ENCODE assay signal across 19 cellular contexts in genomic region chr4:105698607-105699006, GRCh38. TPM values are rescaled to one million over a fixed set of nuclear protein-coding genes. Genes with fewer than 3 reads are reported as not detected.
A peak's percentile ranks its signal among the peaks of the same experiment; 100 is the strongest.
DNase-seq lines count a peak whose midpoint lies in the region; ATAC-seq, FAIRE-seq and TF ChIP-seq lines count a peak whose summit lies in the region.
"Had no signal": no experiment of that assay in that cellular context is flagged by ENCODE, and none has a peak within 500 bp of the region (broad histone marks: within the 10 kb centered on the region; RNA-seq: fewer than 3 reads in every experiment).

No MANE protein-coding gene starts in this region.

- no TSS peak for BruUV-seq in HepG2 (replicated peaks; lab: Mats Ljungman, UMichigan)

- DNase-seq in right lobe of liver, result no peak
- DNase-seq in HepG2 (ENCODE audit: low spot score), result no peak
- no peak for DNase-seq in astrocyte (ENCODE audit: low read depth)
- no peak for DNase-seq in left lobe of liver (ENCODE audit: low spot score)
- no peak for DNase-seq in NCI-H748 (lab: John Stamatoyannopoulos, UW; ENCODE audit: unreplicated experiment)
- DNase-seq in coronary artery (ENCODE audit: low spot score), result no peak
- no peak for DNase-seq in NCI-H1092 treated with DMSO at 0.1 percent for 48 hours (lab: John Stamatoyannopoulos, UW)
- DNase-seq: C1 segment of cervical spinal cord; Calu3; CD4-positive, alpha-beta memory T cell; COR-L47; DMS53; DMS79 treated with DMSO at 0.1 percent for 48 hours; GF-D8; GOT3; HFFc6 had no signal

- no peak overlapping the region for H2AFZ ChIP-seq in HepG2 (ENCODE audit: low read length)
- no peak overlapping the region for H2AFZ ChIP-seq in astrocyte (ENCODE audit: low read depth, low read length)

- TF ChIP-seq CTCF in right lobe of liver (IDR thresholded peaks at IDR 0.05) (no peak), HepG2 (CRISPR knock-in tag; IDR thresholded peaks at IDR 0.05) (no peak), astrocyte (IDR thresholded peaks at IDR 0.05; ENCODE audit: insufficient read depth, low read depth, low read length) (no peak), coronary artery (IDR thresholded peaks at IDR 0.05) (no peak)

- in situ Hi-C loops in HepG2 (cut with HindIII; ENCODE audit: extremely low pct_ligation_motif_present, low pct_unique_long_range_greater_than_20kb), result no loop called here

- ATAC-seq in right lobe of liver, result peak; percentile 57 to 85 (median 60)
- ATAC-seq in HepG2, result no peak
- peak; percentile 86 for ATAC-seq in left lobe of liver

- CTCF ChIA-PET in HepG2 (lab: Yijun Ruan, JAX; ENCODE audit: low intra/inter-chr PET ratio, low total read pairs), result no interaction called here

- no peaks in the 10 kb centered on the region for H3K4me1 Mint-ChIP-seq in astrocyte (ENCODE audit: low read depth, unreplicated experiment)

- H3K4me2 ChIP-seq in HepG2 (ENCODE audit: low read depth, low read length), result no peak overlapping the region
- H3K4me2 ChIP-seq in astrocyte (ENCODE audit: low read length), result no peak overlapping the region

- H3K27me3 ChIP-seq in right lobe of liver (no peaks in the 10 kb centered on the region), HepG2 (ENCODE audit: control insufficient read depth in 1 of 2, insufficient read depth in 2 of 2, low read length in 2 of 2) (no peaks in the 10 kb centered on the region; a peak in 1 of 5 replicates), astrocyte (ENCODE audit: insufficient read depth, low read length) (no peaks in the 10 kb centered on the region)

- H3K36me3 ChIP-seq in right lobe of liver (peaks cover 0 to 17% (median 4%) of the 10 kb centered on the region in 4 donors), HepG2 (replicated peaks in 1 of 2; ENCODE audit: control insufficient read depth in 1 of 2, insufficient read depth in 2 of 2, low read length in 2 of 2) (peaks cover 3 to 15% of the 10 kb centered on the region in 2 experiments; a peak in 4 of 5 replicates), astrocyte (ENCODE audit: insufficient read depth, low read length) (no peaks in the 10 kb centered on the region)

- H3K4me3 ChIP-seq in right lobe of liver (no peak overlapping the region), HepG2 (replicated peaks in 1 of 3; ENCODE audit: insufficient read depth in 1 of 3, low read depth in 2 of 3, low read length in 3 of 3) (no peak overlapping the region), astrocyte (ENCODE audit: insufficient read depth, low read depth, low read length) (no peak overlapping the region), coronary artery (no peak overlapping the region)
- H3K4me3 ChIP-seq: HAP-1 had no signal

- H3K27ac ChIP-seq in right lobe of liver (no peak overlapping the region), HepG2 (ENCODE audit: extremely low read length, insufficient read depth, low read length) (no peak overlapping the region), astrocyte (ENCODE audit: low read depth, low read length) (no peak overlapping the region), coronary artery (no peak overlapping the region)

- POLR2A ChIA-PET in HepG2 (lab: Yijun Ruan, JAX), result no interaction called here

- H3K4me1 ChIP-seq in right lobe of liver (no peaks in the 10 kb centered on the region), HepG2 (ENCODE audit: insufficient read depth, low read length) (no peaks in the 10 kb centered on the region), astrocyte (ENCODE audit: insufficient read depth, low read length) (no peaks in the 10 kb centered on the region)

- no peaks in the 10 kb centered on the region for H3K9me3 Mint-ChIP-seq in astrocyte (ENCODE audit: unreplicated experiment)
- H3K9me3 Mint-ChIP-seq: CD4-positive, alpha-beta memory T cell; HFFc6 had no signal

- no peak for TF ChIP-seq POLR2A in right lobe of liver (IDR thresholded peaks at IDR 0.05)
- TF ChIP-seq POLR2A in HepG2 (IDR thresholded peaks at IDR 0.05; ENCODE audit: insufficient read depth in 1 of 2, low read depth in 2 of 2, low read length in 2 of 2), result no peak

- TF ChIP-seq EP300 in HepG2 (IDR thresholded peaks at IDR 0.05; ENCODE audit: low read depth in 2 of 2, low read length in 2 of 2), result no peak
- TF ChIP-seq EP300 in HepG2 (CRISPR knock-in tag; IDR thresholded peaks at IDR 0.05; ENCODE audit: borderline replicate concordance), result no peak

- H4K20me1 ChIP-seq in HepG2 (ENCODE audit: insufficient read depth, low read length), result no peaks in the 10 kb centered on the region
- H4K20me1 ChIP-seq in astrocyte (ENCODE audit: insufficient read depth, low read length), result peaks cover 4% of the 10 kb centered on the region

- WGBS in right lobe of liver (ENCODE audit: insufficient coverage, low coverage, low lambda C conversion rate, missing lambda C conversion rate), result 46% methylated on average over 2 of the region's 2 CpGs
- 96% methylated on average over 2 of the region's 2 CpGs for WGBS in HepG2 (ENCODE audit: low lambda C conversion rate)

- no peaks in the 10 kb centered on the region for H3K27me3 Mint-ChIP-seq in astrocyte (ENCODE audit: low read depth, unreplicated experiment)
- H3K27me3 Mint-ChIP-seq: CD4-positive, alpha-beta memory T cell had no signal

- FAIRE-seq in HepG2 (lab: Jason Lieb, UNC) (no peak), astrocyte (lab: Jason Lieb, UNC) (peak; percentile 20)
- FAIRE-seq: GM12892, H54 had no signal

- intact Hi-C loops in right lobe of liver (cut with DNase I) (no loop called here), HepG2 (cut with micrococcal nuclease; ENCODE audit: unreplicated experiment) (no loop called here)

- H3K79me2 ChIP-seq in HepG2 (ENCODE audit: insufficient read depth, low read length), result peaks cover 3% of the 10 kb centered on the region
- peaks cover 26% of the 10 kb centered on the region for H3K79me2 ChIP-seq in astrocyte (ENCODE audit: insufficient read depth, low read length)

- no peaks in the 10 kb centered on the region for H3K9me3 ChIP-seq in right lobe of liver
- no peaks in the 10 kb centered on the region for H3K9me3 ChIP-seq in HepG2 (ENCODE audit: low read length)
- no peaks in the 10 kb centered on the region for H3K9me3 ChIP-seq in astrocyte (ENCODE audit: insufficient read depth, low read depth, low read length)
- H3K9me3 ChIP-seq: HAP-1 had no signal

- H3K36me3 Mint-ChIP-seq in astrocyte (ENCODE audit: low read depth, unreplicated experiment), result peaks cover 6% of the 10 kb centered on the region

- H3K9ac ChIP-seq in HepG2 (ENCODE audit: insufficient read depth, low read depth, low read length), result no peak overlapping the region
- no peak overlapping the region for H3K9ac ChIP-seq in astrocyte (ENCODE audit: low read length)

- no peak for TF ChIP-seq RAD21 in HepG2 (CRISPR knock-in tag; IDR thresholded peaks at IDR 0.05)

- no peak overlapping the region for H3K4me3 Mint-ChIP-seq in astrocyte (ENCODE audit: unreplicated experiment)
- H3K4me3 Mint-ChIP-seq: CD4-positive, alpha-beta memory T cell; HFFc6 had no signal

- no peak overlapping the region for H3K27ac Mint-ChIP-seq in astrocyte (ENCODE audit: unreplicated experiment)
- H3K27ac Mint-ChIP-seq: CD4-positive, alpha-beta memory T cell; HFFc6 had no signal

RNA-seq across cellular contexts. Expression of gene INTS12, which starts 9.9 kb away (rescaled TPM):
- total RNA-seq in right lobe of liver, result 10 to 100 TPM in 5 of 6 experiments, 1 to 10 TPM in 1; 9.3 to 19.0 (median 12.5) TPM
- total RNA-seq in HepG2 (2016; rRNA removed; fragmentation: Illumina TruSeq; extraction: Trizol), result 21.1 and 22.9 TPM in 2 replicates
- total RNA-seq in HepG2 (2016; cell fraction: cytosol; rRNA removed; fragmentation: Illumina TruSeq; extraction: Trizol; ENCODE audit: low read depth), result 14.8 and 15.8 TPM in 2 replicates
- total RNA-seq in HepG2 (2016; cell fraction: insoluble cytoplasmic fraction; rRNA removed; fragmentation: Illumina TruSeq; extraction: Trizol), result 17.9 and 22.1 TPM in 2 replicates
- total RNA-seq in HepG2 (2016; cell fraction: membrane; rRNA removed; fragmentation: Illumina TruSeq; extraction: Trizol), result 19.4 and 20.9 TPM in 2 replicates
- 19.1 and 20.9 TPM in 2 replicates for total RNA-seq in HepG2 (2016; cell fraction: nucleus; rRNA removed; fragmentation: Illumina TruSeq; extraction: Trizol)
- 16.0 and 20.2 TPM in 2 replicates for polyA plus RNA-seq in HepG2 (2011; rRNA removed)
- polyA plus RNA-seq in HepG2 (2011; cell fraction: cytosol; rRNA removed), result 11.3 and 15.3 TPM in 2 replicates
- polyA plus RNA-seq in HepG2 (2011; cell fraction: nucleus; rRNA removed), result 10.7 TPM in 2 replicates
- polyA plus RNA-seq in HepG2 (2012), result 14.8 and 15.5 TPM in 2 replicates
- polyA plus RNA-seq in HepG2 (2016; cell fraction: cytosol; fragmentation: Illumina TruSeq; extraction: Trizol; ENCODE audit: low read depth), result 10.0 and 11.7 TPM in 2 replicates
- 30.2 and 30.6 TPM in 2 replicates for polyA plus RNA-seq in HepG2 (2016; cell fraction: insoluble cytoplasmic fraction; fragmentation: Illumina TruSeq; extraction: Trizol; ENCODE audit: low read depth)
- polyA plus RNA-seq in HepG2 (2016; cell fraction: membrane; fragmentation: Illumina TruSeq; extraction: Trizol; ENCODE audit: low read depth), result 15.0 and 16.8 TPM in 2 replicates
- polyA plus RNA-seq in HepG2 (2016; cell fraction: nucleus; fragmentation: Illumina TruSeq; extraction: Trizol; ENCODE audit: insufficient read depth, low read depth), result 26.7 and 29.3 TPM in 2 replicates
- polyA minus RNA-seq in HepG2 (2011; rRNA and poly(A)+ RNA removed; ENCODE audit: low replicate concordance), result 7.7 and 14.9 TPM in 2 replicates
- 6.8 and 8.8 TPM in 2 replicates for polyA minus RNA-seq in HepG2 (2011; cell fraction: cytosol; rRNA and poly(A)+ RNA removed)
- polyA minus RNA-seq in HepG2 (2011; cell fraction: nucleus; rRNA and poly(A)+ RNA removed), result 23.5 and 28.8 TPM in 2 replicates
- total RNA-seq in astrocyte, result 21.2 and 21.9 TPM in 2 replicates
- 8.3 TPM for total RNA-seq in left lobe of liver

RNA-seq across cellular contexts. Expression of gene GSTCD, which starts 10.0 kb away (rescaled TPM):
- total RNA-seq in right lobe of liver (10 to 100 TPM in 1 of 6 experiments, 1 to 10 TPM in 5; 2.6 to 11.0 (median 3.6) TPM), HepG2 (2016; rRNA removed; fragmentation: Illumina TruSeq; extraction: Trizol) (30.8 and 38.7 TPM in 2 replicates), astrocyte (12.3 TPM in 2 replicates), left lobe of liver (4.5 TPM)
- 8.2 and 9.8 TPM in 2 replicates for total RNA-seq in HepG2 (2016; cell fraction: cytosol; rRNA removed; fragmentation: Illumina TruSeq; extraction: Trizol; ENCODE audit: low read depth)
- 29.7 and 37.3 TPM in 2 replicates for total RNA-seq in HepG2 (2016; cell fraction: insoluble cytoplasmic fraction; rRNA removed; fragmentation: Illumina TruSeq; extraction: Trizol)
- total RNA-seq in HepG2 (2016; cell fraction: membrane; rRNA removed; fragmentation: Illumina TruSeq; extraction: Trizol), result 14.8 and 16.0 TPM in 2 replicates
- total RNA-seq in HepG2 (2016; cell fraction: nucleus; rRNA removed; fragmentation: Illumina TruSeq; extraction: Trizol), result 32.5 and 34.0 TPM in 2 replicates
- polyA plus RNA-seq in HepG2 (2011; rRNA removed), result 6.7 and 7.9 TPM in 2 replicates
- polyA plus RNA-seq in HepG2 (2011; cell fraction: cytosol; rRNA removed), result 4.1 and 4.5 TPM in 2 replicates
- 3.7 and 4.3 TPM in 2 replicates for polyA plus RNA-seq in HepG2 (2011; cell fraction: nucleus; rRNA removed)
- polyA plus RNA-seq in HepG2 (2012), result 4.2 and 6.7 TPM in 2 replicates
- 0.76 and 0.88 TPM in 2 replicates for polyA plus RNA-seq in HepG2 (2016; cell fraction: cytosol; fragmentation: Illumina TruSeq; extraction: Trizol; ENCODE audit: low read depth)
- 17.7 and 19.5 TPM in 2 replicates for polyA plus RNA-seq in HepG2 (2016; cell fraction: insoluble cytoplasmic fraction; fragmentation: Illumina TruSeq; extraction: Trizol; ENCODE audit: low read depth)
- polyA plus RNA-seq in HepG2 (2016; cell fraction: membrane; fragmentation: Illumina TruSeq; extraction: Trizol; ENCODE audit: low read depth), result 3.2 TPM in 2 replicates
- polyA plus RNA-seq in HepG2 (2016; cell fraction: nucleus; fragmentation: Illumina TruSeq; extraction: Trizol; ENCODE audit: insufficient read depth, low read depth), result 13.4 and 14.3 TPM in 2 replicates
- 7.8 and 9.3 TPM in 2 replicates for polyA minus RNA-seq in HepG2 (2011; rRNA and poly(A)+ RNA removed; ENCODE audit: low replicate concordance)
- 9.1 and 9.4 TPM in 2 replicates for polyA minus RNA-seq in HepG2 (2011; cell fraction: cytosol; rRNA and poly(A)+ RNA removed)
- polyA minus RNA-seq in HepG2 (2011; cell fraction: nucleus; rRNA and poly(A)+ RNA removed), result 21.8 and 26.5 TPM in 2 replicates
